Comparison of ENCODE assay signal across 2 cellular contexts in the genomic region with DNA sequence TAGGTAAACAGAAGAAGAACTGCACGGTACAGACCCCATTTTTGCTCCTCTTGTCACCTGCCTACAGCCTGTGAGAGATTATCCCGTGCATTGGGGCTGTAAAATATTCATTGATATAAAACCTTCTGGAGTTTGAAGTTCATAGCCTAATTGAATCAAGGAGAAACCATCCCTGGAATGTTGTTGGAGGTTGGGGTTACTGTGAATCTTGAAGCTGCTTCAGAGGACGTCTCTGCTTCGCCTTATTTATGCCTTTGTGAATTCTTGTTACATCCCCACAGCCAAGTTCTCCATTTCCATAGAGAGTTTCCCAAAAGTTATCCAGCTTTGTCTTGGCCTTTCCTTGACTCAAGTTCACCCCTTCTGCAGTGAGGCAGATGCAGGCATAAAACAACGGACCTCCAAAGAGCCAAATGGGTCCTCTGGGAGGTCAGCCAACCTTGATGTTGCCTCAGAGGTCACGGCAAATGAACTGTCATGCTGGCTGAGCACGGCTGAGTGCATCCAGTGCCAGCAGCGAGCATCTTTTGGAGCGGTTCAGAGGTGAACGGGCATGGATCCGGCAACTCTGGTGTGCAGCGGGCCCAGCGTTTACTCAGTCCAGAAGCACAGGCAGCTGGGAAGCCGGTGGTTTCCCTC.
TF ChIP-seq lines count a peak whose summit lies in the region.

No MANE protein-coding gene starts in this region.

TF ChIP-seq in SK-N-SH treated with all-trans-retinoic acid at 6 μM for 48 hours, 23 proteins besides CTCF, POLR2A, EP300 and RAD21 (continued from another document):
- TF ChIP-seq, protein P1, sequence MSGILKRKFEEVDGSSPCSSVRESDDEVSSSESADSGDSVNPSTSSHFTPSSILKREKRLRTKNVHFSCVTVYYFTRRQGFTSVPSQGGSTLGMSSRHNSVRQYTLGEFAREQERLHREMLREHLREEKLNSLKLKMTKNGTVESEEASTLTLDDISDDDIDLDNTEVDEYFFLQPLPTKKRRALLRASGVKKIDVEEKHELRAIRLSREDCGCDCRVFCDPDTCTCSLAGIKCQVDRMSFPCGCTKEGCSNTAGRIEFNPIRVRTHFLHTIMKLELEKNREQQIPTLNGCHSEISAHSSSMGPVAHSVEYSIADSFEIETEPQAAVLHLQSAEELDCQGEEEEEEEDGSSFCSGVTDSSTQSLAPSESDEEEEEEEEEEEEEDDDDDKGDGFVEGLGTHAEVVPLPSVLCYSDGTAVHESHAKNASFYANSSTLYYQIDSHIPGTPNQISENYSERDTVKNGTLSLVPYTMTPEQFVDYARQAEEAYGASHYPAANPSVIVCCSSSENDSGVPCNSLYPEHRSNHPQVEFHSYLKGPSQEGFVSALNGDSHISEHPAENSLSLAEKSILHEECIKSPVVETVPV (CRISPR knock-in tag; IDR thresholded peaks at IDR 0.05), result no peak
- TF ChIP-seq, protein P2, sequence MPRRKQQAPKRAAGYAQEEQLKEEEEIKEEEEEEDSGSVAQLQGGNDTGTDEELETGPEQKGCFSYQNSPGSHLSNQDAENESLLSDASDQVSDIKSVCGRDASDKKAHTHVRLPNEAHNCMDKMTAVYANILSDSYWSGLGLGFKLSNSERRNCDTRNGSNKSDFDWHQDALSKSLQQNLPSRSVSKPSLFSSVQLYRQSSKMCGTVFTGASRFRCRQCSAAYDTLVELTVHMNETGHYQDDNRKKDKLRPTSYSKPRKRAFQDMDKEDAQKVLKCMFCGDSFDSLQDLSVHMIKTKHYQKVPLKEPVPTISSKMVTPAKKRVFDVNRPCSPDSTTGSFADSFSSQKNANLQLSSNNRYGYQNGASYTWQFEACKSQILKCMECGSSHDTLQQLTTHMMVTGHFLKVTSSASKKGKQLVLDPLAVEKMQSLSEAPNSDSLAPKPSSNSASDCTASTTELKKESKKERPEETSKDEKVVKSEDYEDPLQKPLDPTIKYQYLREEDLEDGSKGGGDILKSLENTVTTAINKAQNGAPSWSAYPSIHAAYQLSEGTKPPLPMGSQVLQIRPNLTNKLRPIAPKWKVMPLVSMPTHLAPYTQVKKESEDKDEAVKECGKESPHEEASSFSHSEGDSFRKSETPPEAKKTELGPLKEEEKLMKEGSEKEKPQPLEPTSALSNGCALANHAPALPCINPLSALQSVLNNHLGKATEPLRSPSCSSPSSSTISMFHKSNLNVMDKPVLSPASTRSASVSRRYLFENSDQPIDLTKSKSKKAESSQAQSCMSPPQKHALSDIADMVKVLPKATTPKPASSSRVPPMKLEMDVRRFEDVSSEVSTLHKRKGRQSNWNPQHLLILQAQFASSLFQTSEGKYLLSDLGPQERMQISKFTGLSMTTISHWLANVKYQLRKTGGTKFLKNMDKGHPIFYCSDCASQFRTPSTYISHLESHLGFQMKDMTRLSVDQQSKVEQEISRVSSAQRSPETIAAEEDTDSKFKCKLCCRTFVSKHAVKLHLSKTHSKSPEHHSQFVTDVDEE (CRISPR knock-in tag; IDR thresholded peaks at IDR 0.05), result no peak
- TF ChIP-seq ZFP3 (CRISPR knock-in tag; IDR thresholded peaks at IDR 0.05), result no peak
- TF ChIP-seq, protein P3, sequence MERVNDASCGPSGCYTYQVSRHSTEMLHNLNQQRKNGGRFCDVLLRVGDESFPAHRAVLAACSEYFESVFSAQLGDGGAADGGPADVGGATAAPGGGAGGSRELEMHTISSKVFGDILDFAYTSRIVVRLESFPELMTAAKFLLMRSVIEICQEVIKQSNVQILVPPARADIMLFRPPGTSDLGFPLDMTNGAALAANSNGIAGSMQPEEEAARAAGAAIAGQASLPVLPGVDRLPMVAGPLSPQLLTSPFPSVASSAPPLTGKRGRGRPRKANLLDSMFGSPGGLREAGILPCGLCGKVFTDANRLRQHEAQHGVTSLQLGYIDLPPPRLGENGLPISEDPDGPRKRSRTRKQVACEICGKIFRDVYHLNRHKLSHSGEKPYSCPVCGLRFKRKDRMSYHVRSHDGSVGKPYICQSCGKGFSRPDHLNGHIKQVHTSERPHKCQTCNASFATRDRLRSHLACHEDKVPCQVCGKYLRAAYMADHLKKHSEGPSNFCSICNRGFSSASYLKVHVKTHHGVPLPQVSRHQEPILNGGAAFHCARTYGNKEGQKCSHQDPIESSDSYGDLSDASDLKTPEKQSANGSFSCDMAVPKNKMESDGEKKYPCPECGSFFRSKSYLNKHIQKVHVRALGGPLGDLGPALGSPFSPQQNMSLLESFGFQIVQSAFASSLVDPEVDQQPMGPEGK (CRISPR knock-in tag; IDR thresholded peaks at IDR 0.05; ENCODE audit: borderline replicate concordance), result no peak
- TF ChIP-seq ESRRG (CRISPR knock-in tag; IDR thresholded peaks at IDR 0.05), result no peak
- no peak for TF ChIP-seq SNAI2 (CRISPR knock-in tag; IDR thresholded peaks at IDR 0.05)
- TF ChIP-seq, protein P4, sequence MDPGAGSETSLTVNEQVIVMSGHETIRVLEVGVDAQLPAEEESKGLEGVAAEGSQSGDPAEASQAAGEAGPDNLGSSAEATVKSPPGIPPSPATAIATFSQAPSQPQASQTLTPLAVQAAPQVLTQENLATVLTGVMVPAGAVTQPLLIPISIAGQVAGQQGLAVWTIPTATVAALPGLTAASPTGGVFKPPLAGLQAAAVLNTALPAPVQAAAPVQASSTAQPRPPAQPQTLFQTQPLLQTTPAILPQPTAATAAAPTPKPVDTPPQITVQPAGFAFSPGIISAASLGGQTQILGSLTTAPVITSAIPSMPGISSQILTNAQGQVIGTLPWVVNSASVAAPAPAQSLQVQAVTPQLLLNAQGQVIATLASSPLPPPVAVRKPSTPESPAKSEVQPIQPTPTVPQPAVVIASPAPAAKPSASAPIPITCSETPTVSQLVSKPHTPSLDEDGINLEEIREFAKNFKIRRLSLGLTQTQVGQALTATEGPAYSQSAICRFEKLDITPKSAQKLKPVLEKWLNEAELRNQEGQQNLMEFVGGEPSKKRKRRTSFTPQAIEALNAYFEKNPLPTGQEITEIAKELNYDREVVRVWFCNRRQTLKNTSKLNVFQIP (CRISPR knock-in tag; IDR thresholded peaks at IDR 0.05; ENCODE audit: borderline replicate concordance, low read depth), result no peak
- TF ChIP-seq PPARA (CRISPR knock-in tag; IDR thresholded peaks at IDR 0.05; ENCODE audit: borderline replicate concordance), result no peak

TF ChIP-seq in SK-N-SH, 30 proteins besides CTCF, POLR2A, EP300 and RAD21:
- TF ChIP-seq, protein P5, sequence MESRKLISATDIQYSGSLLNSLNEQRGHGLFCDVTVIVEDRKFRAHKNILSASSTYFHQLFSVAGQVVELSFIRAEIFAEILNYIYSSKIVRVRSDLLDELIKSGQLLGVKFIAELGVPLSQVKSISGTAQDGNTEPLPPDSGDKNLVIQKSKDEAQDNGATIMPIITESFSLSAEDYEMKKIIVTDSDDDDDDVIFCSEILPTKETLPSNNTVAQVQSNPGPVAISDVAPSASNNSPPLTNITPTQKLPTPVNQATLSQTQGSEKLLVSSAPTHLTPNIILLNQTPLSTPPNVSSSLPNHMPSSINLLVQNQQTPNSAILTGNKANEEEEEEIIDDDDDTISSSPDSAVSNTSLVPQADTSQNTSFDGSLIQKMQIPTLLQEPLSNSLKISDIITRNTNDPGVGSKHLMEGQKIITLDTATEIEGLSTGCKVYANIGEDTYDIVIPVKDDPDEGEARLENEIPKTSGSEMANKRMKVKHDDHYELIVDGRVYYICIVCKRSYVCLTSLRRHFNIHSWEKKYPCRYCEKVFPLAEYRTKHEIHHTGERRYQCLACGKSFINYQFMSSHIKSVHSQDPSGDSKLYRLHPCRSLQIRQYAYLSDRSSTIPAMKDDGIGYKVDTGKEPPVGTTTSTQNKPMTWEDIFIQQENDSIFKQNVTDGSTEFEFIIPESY (IDR thresholded peaks at IDR 0.05; ENCODE audit: borderline replicate concordance, low read depth), result no peak
- no peak for TF ChIP-seq FOSL2 (IDR thresholded peaks at IDR 0.05; ENCODE audit: borderline replicate concordance, low read depth)
- TF ChIP-seq GABPA (IDR thresholded peaks at IDR 0.05; ENCODE audit: low read depth), result no peak
